Comparison of ENCODE assay signal across 10 cellular contexts in genomic region chr3:114155370-114155821, GRCh38. TPM values are rescaled to one million over a fixed set of nuclear protein-coding genes. Genes with fewer than 3 reads are reported as not detected.
DNase-seq lines count a peak whose midpoint lies in the region; ATAC-seq and TF ChIP-seq lines count a peak whose summit lies in the region.
"Had no signal": no experiment of that assay in that cellular context is flagged by ENCODE, and none has a peak within 500 bp of the region (broad histone marks: within the 10 kb centered on the region; RNA-seq: fewer than 3 reads in every experiment).

No MANE protein-coding gene starts in this region.

- H3K9me3 ChIP-seq in IMR-90 (ENCODE audit: control insufficient read depth, insufficient read depth, low read length): no peaks in the 10 kb centered on the region

- H3K4me3 Mint-ChIP-seq in WTC11: no peak overlapping the region
- no peak overlapping the region for H3K4me3 Mint-ChIP-seq in glutamatergic neuron (ENCODE audit: unreplicated experiment)
- H3K4me3 Mint-ChIP-seq: naive thymus-derived CD8-positive, alpha-beta T cell had no signal

- no peaks in the 10 kb centered on the region for H3K9me1 ChIP-seq in IMR-90 (ENCODE audit: insufficient read depth, low read length)

- dilution Hi-C loops in IMR-90 (cut with HindIII; ENCODE audit: low sequenced_read_pairs, unreplicated experiment): no loop called here

- H3K4me3 ChIP-seq in IMR-90 (ENCODE audit: insufficient read depth, low read depth, low read length): no peak overlapping the region
- H3K4me3 ChIP-seq: SK-N-MC had no signal

- no peaks in the 10 kb centered on the region; the same call in 1 of the 2 replicates for H3K9me3 Mint-ChIP-seq in WTC11
- H3K9me3 Mint-ChIP-seq in glutamatergic neuron (ENCODE audit: unreplicated experiment): no peaks in the 10 kb centered on the region
- H3K9me3 Mint-ChIP-seq: naive thymus-derived CD8-positive, alpha-beta T cell had no signal

- H3K4ac ChIP-seq in IMR-90 (ENCODE audit: low read depth, low read length): no peak overlapping the region

- H2BK5ac ChIP-seq in IMR-90 (ENCODE audit: low read depth, low read length, poor library complexity, severe bottlenecking): no peak overlapping the region

- TF ChIP-seq POLR2A in IMR-90 (IDR thresholded peaks at IDR 0.05; ENCODE audit: low read depth, low read length): no peak

- no peak overlapping the region for H3K14ac ChIP-seq in IMR-90 (replicated peaks; ENCODE audit: low read depth, low read length)

- no peak overlapping the region for H4K5ac ChIP-seq in IMR-90 (ENCODE audit: low read depth, low read length)

- H3K27ac ChIP-seq in IMR-90 (ENCODE audit: insufficient read depth, low read length): no peak overlapping the region
- H3K27ac ChIP-seq: SK-N-MC had no signal

- in situ Hi-C loops in IMR-90 (cut with MboI; ENCODE audit: low sequenced_read_pairs): loop anchor here (10.0 kb wide), 1 partner anchor 421 kb away; no protein-coding TSS in a partner anchor

- no peaks in the 10 kb centered on the region for H4K20me1 ChIP-seq in IMR-90 (ENCODE audit: insufficient read depth, low read length)

- no peak overlapping the region for H3K4me2 ChIP-seq in IMR-90 (ENCODE audit: low read depth, low read length)

- no peak overlapping the region for H2AK9ac ChIP-seq in IMR-90 (replicated peaks; ENCODE audit: low read depth, low read length, poor library complexity)

- H4K91ac ChIP-seq in IMR-90 (ENCODE audit: insufficient read depth, low read depth, low read length): no peak overlapping the region

- TF ChIP-seq RAD21 in IMR-90 (IDR thresholded peaks at IDR 0.05; ENCODE audit: low read length): peak; percentile 53

- H3K27ac Mint-ChIP-seq in WTC11 (no peak overlapping the region), glutamatergic neuron (ENCODE audit: unreplicated experiment) (no peak overlapping the region)

- TF ChIP-seq CTCF in IMR-90 (conservative IDR thresholded peaks at IDR 0.05; ENCODE audit: low read depth, low read length) (peak; percentile 72), WTC11 (IDR thresholded peaks at IDR 0.05) (peak; percentile 40), glutamatergic neuron (IDR thresholded peaks at IDR 0.05; ENCODE audit: partially characterized antibody, unreplicated experiment) (peak; percentile 42)

- 88% methylated on average over 2 of the region's 9 CpGs; no CpG with 5 or more reads in 1 of the 2 experiments for WGBS in IMR-90 (ENCODE audit: extremely low coverage in 2 of 2, insufficient read length in 1 of 2), 2 experiments

- H3K36me3 ChIP-seq in IMR-90 (ENCODE audit: control insufficient read depth, insufficient read depth, low read length): no peaks in the 10 kb centered on the region

- no peak overlapping the region for H2AFZ ChIP-seq in IMR-90 (replicated peaks; ENCODE audit: low read length, poor library complexity)

- H3K36me3 Mint-ChIP-seq in WTC11 (no peaks in the 10 kb centered on the region), glutamatergic neuron (ENCODE audit: unreplicated experiment) (no peaks in the 10 kb centered on the region)
- H3K36me3 Mint-ChIP-seq: naive thymus-derived CD8-positive, alpha-beta T cell had no signal

- CTCF ChIA-PET in IMR-90 (lab: Yijun Ruan, JAX) (interaction anchor here (0.5 to 1.4 kb wide), 6 partner anchors 12 to 419 kb away, joined by 3 to 4 read pairs (median 3); no protein-coding TSS in a partner anchor), WTC11 (lab: Charles Lee) (interaction anchor here (0.5 to 3.8 kb wide), 31 partner anchors 8 to 619 kb away, joined by 3 to 49 read pairs (median 4); partner anchors contain the start of gene DRD3)

- no peak overlapping the region for H3K9ac ChIP-seq in IMR-90 (ENCODE audit: low read depth, low read length)

- peaks cover 9% of the 10 kb centered on the region for H3K27me3 ChIP-seq in IMR-90 (ENCODE audit: control insufficient read depth, insufficient read depth, low read length)

- no peak overlapping the region for H2BK15ac ChIP-seq in IMR-90 (ENCODE audit: low read depth, low read length)

- H4K8ac ChIP-seq in IMR-90 (ENCODE audit: low read depth in 2 of 2, low read length in 2 of 2): no peak overlapping the region

- intact Hi-C loops in IMR-90 (cut with micrococcal nuclease): loop anchor here (2.0 to 10.0 kb wide), 2 partner anchors 179 to 311 kb away; no protein-coding TSS in a partner anchor

- H3K27me3 Mint-ChIP-seq in WTC11 (ENCODE audit: low read depth): no peaks in the 10 kb centered on the region; the same call in 1 of the 2 replicates
- peaks cover 2% of the 10 kb centered on the region for H3K27me3 Mint-ChIP-seq in glutamatergic neuron (ENCODE audit: unreplicated experiment)

- POLR2A ChIA-PET in IMR-90 (lab: Charles Lee; ENCODE audit: unreplicated experiment): no interaction called here
- POLR2A ChIA-PET in WTC11 (lab: Charles Lee): interaction anchor here (0.7 kb wide), 1 partner anchor 229 kb away, joined by 3 read pairs; no protein-coding TSS in a partner anchor

- H3K23ac ChIP-seq in IMR-90 (ENCODE audit: low read depth, low read length): no peak overlapping the region

- no peak overlapping the region for H2BK120ac ChIP-seq in IMR-90 (ENCODE audit: low read depth, low read length)

- ATAC-seq in IMR-90 (ENCODE audit: low read depth) (no peak), WTC11 (no peak)
- ATAC-seq in stimulated activated naive CD8-positive, alpha-beta T cell treated with anti-CD3 and anti-CD28 coated beads, Interleukin-15, Interleukin-2, amounts not matched to agents 100 U/mL and 50 U/mL, for 24 hours: no peak
- ATAC-seq: naive thymus-derived CD8-positive, alpha-beta T cell had no signal

- H2AK5ac ChIP-seq in IMR-90 (ENCODE audit: low read depth, low read length): no peak overlapping the region

- no peaks in the 10 kb centered on the region for H3K4me1 ChIP-seq in IMR-90 (ENCODE audit: control insufficient read depth, insufficient read depth, low read length)

- H3K18ac ChIP-seq in IMR-90 (ENCODE audit: low read depth, low read length): no peak overlapping the region

- peak; percentile 55 for DNase-seq in Daoy (ENCODE audit: low read depth)
- peak; percentile 30 for DNase-seq in IMR-90
- peak; percentile 55 for DNase-seq in WTC11 (ENCODE audit: low spot score)
- peak; percentile 62 for DNase-seq in glutamatergic neuron
- peak; percentile 40 for DNase-seq in stimulated activated naive CD8-positive, alpha-beta T cell treated with anti-CD3 and anti-CD28 coated beads, Interleukin-15, Interleukin-2, amounts not matched to agents 100 U/mL and 50 U/mL, for 24 hours
- no peak for DNase-seq in retina
- no peak for DNase-seq in KG1 (lab: John Stamatoyannopoulos, UW)
- DNase-seq in dedifferentiated amniotic fluid mesenchymal stem cell (ENCODE audit: extremely low spot score): no peak

- no peak overlapping the region for H2BK20ac ChIP-seq in IMR-90 (ENCODE audit: low read depth, low read length)

- H3K79me1 ChIP-seq in IMR-90 (ENCODE audit: low read depth in 1 of 2, low read length in 2 of 2): no peaks in the 10 kb centered on the region

- H3K4me1 Mint-ChIP-seq in WTC11 (peaks cover 85% of the 10 kb centered on the region), glutamatergic neuron (ENCODE audit: low read depth, unreplicated experiment) (peaks cover 8% of the 10 kb centered on the region)

- H3K56ac ChIP-seq in IMR-90 (ENCODE audit: extremely low read depth, insufficient read depth, low read length): no peak overlapping the region

- BruUV-seq in IMR-90 (replicated peaks; lab: Mats Ljungman, UMichigan): no TSS peak

TF ChIP-seq in IMR-90, 13 proteins besides CTCF, POLR2A, EP300 and RAD21:
- peak; percentile 54 for TF ChIP-seq SMC3 (IDR thresholded peaks at IDR 0.05; ENCODE audit: low read depth, low read length)
- no peak for TF ChIP-seq MXI1 (IDR thresholded peaks at IDR 0.05; ENCODE audit: borderline replicate concordance, low read depth, low read length)

TF ChIP-seq in WTC11, 78 proteins besides CTCF, POLR2A, EP300 and RAD21 (continues in another document):
- TF ChIP-seq STAT6 (CRISPR knock-in tag; conservative IDR thresholded peaks at IDR 0.05; ENCODE audit: low read depth) (no peak), ZNF317 (CRISPR knock-in tag; IDR thresholded peaks at IDR 0.05; ENCODE audit: borderline replicate concordance, low read depth) (no peak), ZNF232 (CRISPR knock-in tag; IDR thresholded peaks at IDR 0.05) (no peak), E2F5 (CRISPR knock-in tag; IDR thresholded peaks at IDR 0.05) (no peak), OVOL2 (CRISPR knock-in tag; IDR thresholded peaks at IDR 0.05; ENCODE audit: borderline replicate concordance) (no peak), EMX1 (CRISPR knock-in tag; IDR thresholded peaks at IDR 0.05) (no peak), GABPB1 (CRISPR knock-in tag; IDR thresholded peaks at IDR 0.05) (no peak), CBFB (CRISPR knock-in tag; IDR thresholded peaks at IDR 0.05; ENCODE audit: low read depth) (no peak)

RNA-seq across cellular contexts. Expression of gene DRD3, which starts 23.5 kb away (rescaled TPM):
- not detected in 2 replicates for total RNA-seq in Daoy (2014; rRNA removed; shearing (Covaris generic))
- not detected in 2 replicates for total RNA-seq in IMR-90 (2012; rRNA removed)
- not detected in 2 replicates for polyA plus RNA-seq in IMR-90 (2012; rRNA removed)
- not detected in 2 replicates for polyA plus RNA-seq in IMR-90 (2012; cell fraction: cytosol; rRNA removed)
- polyA plus RNA-seq in IMR-90 (2012; cell fraction: nucleus; rRNA removed; ENCODE audit: low replicate concordance): not detected in 2 replicates
- 0.11 to 0.27 TPM (median 0.17 TPM) in 3 replicates for total RNA-seq in WTC11 (2021)
- not detected for total RNA-seq in glutamatergic neuron (ENCODE audit: unreplicated experiment)

Comparison
In these comparisons a context has a peak if more than half of its experiments do, and no peak if none do; other contexts are left out.
1. DNase-seq: peak in Daoy (single experiment), IMR-90 (single experiment), WTC11 (single experiment), glutamatergic neuron (single experiment) and stimulated activated naive CD8-positive, alpha-beta T cell treated with anti-CD3 and anti-CD28 coated beads, Interleukin-15, Interleukin-2, amounts not matched to agents 100 U/mL and 50 U/mL, for 24 hours (single experiment); none in retina (single experiment), KG1 (single experiment) and dedifferentiated amniotic fluid mesenchymal stem cell (single experiment).
2. Peak in every context shown above with its lines, with median percentiles within 50 percentile points of each other: CTCF ChIP-seq.